In genomic region chr16:78655481-78656114, GRCh38 we compare ENCODE assay signal across 21 cellular contexts.
DNase-seq lines count a peak whose midpoint lies in the region; ATAC-seq and TF ChIP-seq lines count a peak whose summit lies in the region.
"Had no signal": no experiment of that assay in that cellular context is flagged by ENCODE, and none has a peak within 500 bp of the region (broad histone marks: within the 10 kb centered on the region; RNA-seq: fewer than 3 reads in every experiment).

No MANE protein-coding gene starts in this region.

- no peaks in the 10 kb centered on the region for H3K36me3 Mint-ChIP-seq in progenitor cell of endocrine pancreas (ENCODE audit: insufficient read depth)
- H3K36me3 Mint-ChIP-seq in activated T-helper 2 cell treated with anti-CD3 and anti-CD28 coated beads, Interferon-gamma antibody, Interleukin-2, Interleukin-4, amounts not matched to agents 10 μg/mL and 5 μg/mL and 100 μg/mL, durations not matched to agents 14 hours and 24 hours and 36 hours (ENCODE audit: low read depth), result no peaks in the 10 kb centered on the region
- H3K36me3 Mint-ChIP-seq: CD8-positive, alpha-beta T cell had no signal

- ATAC-seq in left lobe of liver, result peak; percentile 82
- ATAC-seq in HG02884 (IDR thresholded peaks at IDR 0.05; ENCODE audit: unreplicated experiment), result no peak
- ATAC-seq in HG02588 (IDR thresholded peaks at IDR 0.05; ENCODE audit: unreplicated experiment), result no peak
- ATAC-seq: CD8-positive, alpha-beta T cell; GM12878; Panc1 had no signal

- no peaks in the 10 kb centered on the region for H3K9me3 Mint-ChIP-seq in progenitor cell of endocrine pancreas (ENCODE audit: low read depth)
- H3K9me3 Mint-ChIP-seq in activated T-helper 2 cell treated with anti-CD3 and anti-CD28 coated beads, Interferon-gamma antibody, Interleukin-2, Interleukin-4, amounts not matched to agents 10 μg/mL and 5 μg/mL and 100 μg/mL, durations not matched to agents 14 hours and 24 hours and 36 hours, result no peaks in the 10 kb centered on the region
- H3K9me3 Mint-ChIP-seq: CD8-positive, alpha-beta T cell had no signal

- DNase-seq in NCI-H1436 (lab: John Stamatoyannopoulos, UW) (peak; percentile 10), NCI-H1436 treated with DMSO at 0.1 percent for 48 hours (lab: John Stamatoyannopoulos, UW) (no peak), NCI-H82 (lab: John Stamatoyannopoulos, UW) (peak; percentile 16), left lobe of liver (ENCODE audit: low spot score) (no peak), progenitor cell of endocrine pancreas (ENCODE audit: low spot score, unreplicated experiment) (no peak)
- DNase-seq in activated T-helper 2 cell treated with anti-CD3 and anti-CD28 coated beads, Interferon-gamma antibody, Interleukin-2, Interleukin-4, amounts not matched to agents 10 μg/mL and 5 μg/mL and 100 μg/mL, durations not matched to agents 14 hours and 24 hours and 36 hours (ENCODE audit: low spot score), result no peak
- DNase-seq: CD8-positive, alpha-beta T cell; DND-41; GOT3; HCEC 1CT; KG1; NCI-H1092; NCI-H1694; NCI-H2081 treated with DMSO at 0.1 percent for 48 hours; NCI-H2171 treated with DMSO at 0.1 percent for 48 hours; NCI-H524 treated with DMSO at 0.1 percent for 48 hours; SIG-M5 had no signal

- H3K27ac Mint-ChIP-seq in progenitor cell of endocrine pancreas, result peak overlapping the region; percentile 30
- H3K27ac Mint-ChIP-seq in activated T-helper 2 cell treated with anti-CD3 and anti-CD28 coated beads, Interferon-gamma antibody, Interleukin-2, Interleukin-4, amounts not matched to agents 10 μg/mL and 5 μg/mL and 100 μg/mL, durations not matched to agents 14 hours and 24 hours and 36 hours, result no peak overlapping the region
- H3K27ac Mint-ChIP-seq: CD8-positive, alpha-beta T cell had no signal

- no peak for TF ChIP-seq CTCF in progenitor cell of endocrine pancreas (IDR thresholded peaks at IDR 0.05; ENCODE audit: unreplicated experiment)

- no peaks in the 10 kb centered on the region for H3K27me3 Mint-ChIP-seq in progenitor cell of endocrine pancreas
- peaks cover 4% of the 10 kb centered on the region for H3K27me3 Mint-ChIP-seq in activated T-helper 2 cell treated with anti-CD3 and anti-CD28 coated beads, Interferon-gamma antibody, Interleukin-2, Interleukin-4, amounts not matched to agents 10 μg/mL and 5 μg/mL and 100 μg/mL, durations not matched to agents 14 hours and 24 hours and 36 hours (ENCODE audit: low read depth)

- peaks cover 23% of the 10 kb centered on the region for H3K4me1 Mint-ChIP-seq in progenitor cell of endocrine pancreas (ENCODE audit: low read depth)
- no peaks in the 10 kb centered on the region for H3K4me1 Mint-ChIP-seq in activated T-helper 2 cell treated with anti-CD3 and anti-CD28 coated beads, Interferon-gamma antibody, Interleukin-2, Interleukin-4, amounts not matched to agents 10 μg/mL and 5 μg/mL and 100 μg/mL, durations not matched to agents 14 hours and 24 hours and 36 hours (ENCODE audit: low read depth)

- no peak overlapping the region for H3K4me3 Mint-ChIP-seq in progenitor cell of endocrine pancreas (ENCODE audit: low read depth)
- H3K4me3 Mint-ChIP-seq in activated T-helper 2 cell treated with anti-CD3 and anti-CD28 coated beads, Interferon-gamma antibody, Interleukin-2, Interleukin-4, amounts not matched to agents 10 μg/mL and 5 μg/mL and 100 μg/mL, durations not matched to agents 14 hours and 24 hours and 36 hours (ENCODE audit: low read depth), result no peak overlapping the region
- H3K4me3 Mint-ChIP-seq: CD8-positive, alpha-beta T cell had no signal

- intact Hi-C loops in activated T-helper 2 cell treated with anti-CD3 and anti-CD28 coated beads, Interferon-gamma antibody, Interleukin-2, Interleukin-4, amounts not matched to agents 10 μg/mL and 5 μg/mL and 100 μg/mL, durations not matched to agents 14 hours and 24 hours and 36 hours (cut with micrococcal nuclease), result no loop called here

Comparison
In these comparisons a context has a peak if more than half of its experiments do, and no peak if none do; other contexts are left out.
1. DNase-seq: peak in NCI-H1436 (single experiment) and NCI-H82 (single experiment); none in NCI-H1436 treated with DMSO at 0.1 percent for 48 hours (single experiment), left lobe of liver (single experiment), progenitor cell of endocrine pancreas (single experiment) and activated T-helper 2 cell treated with anti-CD3 and anti-CD28 coated beads, Interferon-gamma antibody, Interleukin-2, Interleukin-4, amounts not matched to agents 10 μg/mL and 5 μg/mL and 100 μg/mL, durations not matched to agents 14 hours and 24 hours and 36 hours (single experiment).